Comparison of ENCODE assay signal across 8 cellular contexts in genomic region chr17:57956311-57957119, GRCh38. TPM values are rescaled to one million over a fixed set of nuclear protein-coding genes. Genes with fewer than 3 reads are reported as not detected.
DNase-seq lines count a peak whose midpoint lies in the region; ATAC-seq, FAIRE-seq and TF ChIP-seq lines count a peak whose summit lies in the region.

No MANE protein-coding gene starts in this region.

- H3K4me3 Mint-ChIP-seq in activated T-helper 17 cell treated with anti-CD3 and anti-CD28 coated beads, Interleukin-2, amount 50 U/mL, for 72 hours, result peak overlapping the region; percentile 61
- peak overlapping the region; percentile 82 for H3K4me3 Mint-ChIP-seq in natural killer cell

- H3K4me1 Mint-ChIP-seq in activated T-helper 17 cell treated with anti-CD3 and anti-CD28 coated beads, Interleukin-2, amount 50 U/mL, for 72 hours, result peaks cover 10% of the 10 kb centered on the region
- peaks cover 17 to 41% of the 10 kb centered on the region in 2 donors for H3K4me1 Mint-ChIP-seq in natural killer cell

- H3K27me3 Mint-ChIP-seq in activated T-helper 17 cell treated with anti-CD3 and anti-CD28 coated beads, Interleukin-2, amount 50 U/mL, for 72 hours, result peaks cover 17% of the 10 kb centered on the region
- H3K27me3 Mint-ChIP-seq in natural killer cell (ENCODE audit: low read depth in 2 of 2), result peaks cover 37 to 43% of the 10 kb centered on the region in 2 donors

- no peak overlapping the region for H3K27ac Mint-ChIP-seq in activated T-helper 17 cell treated with anti-CD3 and anti-CD28 coated beads, Interleukin-2, amount 50 U/mL, for 72 hours
- H3K27ac Mint-ChIP-seq in natural killer cell, result peak overlapping the region in 1 of 2 donors; percentile 33

- no peaks in the 10 kb centered on the region for H3K9me3 Mint-ChIP-seq in activated T-helper 17 cell treated with anti-CD3 and anti-CD28 coated beads, Interleukin-2, amount 50 U/mL, for 72 hours
- H3K9me3 Mint-ChIP-seq in natural killer cell, result no peaks in the 10 kb centered on the region

- FAIRE-seq in GM12891 (lab: Jason Lieb, UNC), result peak; percentile 90

- H3K36me3 Mint-ChIP-seq in activated T-helper 17 cell treated with anti-CD3 and anti-CD28 coated beads, Interleukin-2, amount 50 U/mL, for 72 hours (ENCODE audit: low read depth), result no peaks in the 10 kb centered on the region
- H3K36me3 Mint-ChIP-seq in natural killer cell, result no peaks in the 10 kb centered on the region

- TF ChIP-seq CTCF in natural killer cell (IDR thresholded peaks at IDR 0.05) (no peak), left lung (IDR thresholded peaks at IDR 0.05) (no peak)

- H3K4me1 ChIP-seq in left lung, result peaks cover 20 to 44% of the 10 kb centered on the region in 2 donors

- no peaks in the 10 kb centered on the region for H3K9me3 ChIP-seq in left lung

- H3K36me3 ChIP-seq in left lung, result no peaks in the 10 kb centered on the region

- TF ChIP-seq POLR2A in GM12891 (IDR thresholded peaks at IDR 0.05; ENCODE audit: low read depth, low read length), result no peak

- peaks cover 0 to 26% of the 10 kb centered on the region in 2 donors for H3K27me3 ChIP-seq in left lung

- ATAC-seq in GM21619 (IDR thresholded peaks at IDR 0.05; ENCODE audit: unreplicated experiment) (peak; percentile 79), natural killer cell (peak; percentile 60 to 75 (median 66)), left lung (no peak), Right ventricle myocardium inferior (no peak)
- peak; percentile 61 for ATAC-seq in activated T-helper 17 cell treated with anti-CD3 and anti-CD28 coated beads, Interleukin-2, amount 50 U/mL, for 72 hours (replicated peaks)

- no peak overlapping the region for H3K27ac ChIP-seq in left lung

- peak overlapping the region in 1 of 2 donors; percentile 46 for H3K4me3 ChIP-seq in left lung

- intact Hi-C loops in natural killer cell (cut with micrococcal nuclease) (no loop called here), left lung (cut with DNase I) (no loop called here), Right ventricle myocardium inferior (cut with DNase I) (no loop called here)

- DNase-seq in GM12891 (ENCODE audit: insufficient read length, low spot score) (peak; percentile 53), NAMALWA (ENCODE audit: low spot score) (peak; percentile 72), natural killer cell (peak; percentile 39), left lung (no peak), anterior cingulate cortex (lab: John Stamatoyannopoulos, UW) (no peak), Right ventricle myocardium inferior (ENCODE audit: missing footprints) (no peak)

TF ChIP-seq in GM12891, 5 proteins besides CTCF, POLR2A, EP300 and RAD21:
- TF ChIP-seq PAX5 (IDR thresholded peaks at IDR 0.05; ENCODE audit: insufficient read depth, low read length, severe bottlenecking), result no peak
- TF ChIP-seq POU2F2 (IDR thresholded peaks at IDR 0.05; ENCODE audit: low read depth, low read length), result peak; percentile 95

RNA-seq across cellular contexts. Expression of gene CUEDC1, which starts 1.3 kb away (rescaled TPM):
- polyA plus RNA-seq in GM12891 (2012; ENCODE audit: low read depth, missing spikeins), result 0.78 TPM
- total RNA-seq in activated T-helper 17 cell treated with anti-CD3 and anti-CD28 coated beads, Interleukin-2, amount 50 U/mL, for 72 hours, result under 1 TPM; 0.15 to 0.56 TPM
- total RNA-seq in natural killer cell (1 to 10 TPM; 1.5 to 3.7 (median 2.6) TPM), left lung (10 to 100 TPM; 44.1 to 47.3 TPM), Right ventricle myocardium inferior (49.1 TPM)

RNA-seq across cellular contexts. Expression of gene VEZF1, which starts 31.5 kb away (rescaled TPM):
- 9.9 TPM for polyA plus RNA-seq in GM12891 (2012; ENCODE audit: low read depth, missing spikeins)
- total RNA-seq in activated T-helper 17 cell treated with anti-CD3 and anti-CD28 coated beads, Interleukin-2, amount 50 U/mL, for 72 hours, result 10 to 100 TPM; 21.4 to 29.6 TPM
- total RNA-seq in natural killer cell, result 10 to 100 TPM; 49.8 to 64.6 (median 63.4) TPM
- 10 to 100 TPM; 62.7 to 62.9 TPM for total RNA-seq in left lung
- 74.2 TPM for total RNA-seq in Right ventricle myocardium inferior

RNA-seq across cellular contexts. Expression of gene SRSF1, which starts 50.5 kb away (rescaled TPM):
- polyA plus RNA-seq in GM12891 (2012; ENCODE audit: low read depth, missing spikeins), result 154 TPM
- 100 to 1,000 TPM; 276 to 391 TPM for total RNA-seq in activated T-helper 17 cell treated with anti-CD3 and anti-CD28 coated beads, Interleukin-2, amount 50 U/mL, for 72 hours
- total RNA-seq in natural killer cell, result 100 to 1,000 TPM; 125 to 157 (median 137) TPM
- total RNA-seq in left lung, result 100 to 1,000 TPM; 137 to 200 TPM
- total RNA-seq in Right ventricle myocardium inferior, result 92.8 TPM

Comparison
In these comparisons a context has a peak if more than half of its experiments do, and no peak if none do; other contexts are left out.
1. DNase-seq: peak in GM12891 (single experiment), NAMALWA (single experiment) and natural killer cell (single experiment); none in left lung (0 of 2), anterior cingulate cortex (0 of 58) and Right ventricle myocardium inferior (single experiment).
2. ATAC-seq: peak in GM21619 (single experiment), activated T-helper 17 cell treated with anti-CD3 and anti-CD28 coated beads, Interleukin-2, amount 50 U/mL, for 72 hours (single experiment) and natural killer cell (3 of 3); none in left lung (single experiment) and Right ventricle myocardium inferior (single experiment).
3. RNA of gene CUEDC1, which starts 1.3 kb away (total RNA-seq): 49.1 TPM in Right ventricle myocardium inferior (single experiment) and 44.1 to 47.3 TPM in left lung; 1.5 to 3.7 TPM in natural killer cell and 0.15 to 0.56 TPM in activated T-helper 17 cell treated with anti-CD3 and anti-CD28 coated beads, Interleukin-2, amount 50 U/mL, for 72 hours; every median in the first group is over 4 times any median in the second.